In the genomic region with DNA sequence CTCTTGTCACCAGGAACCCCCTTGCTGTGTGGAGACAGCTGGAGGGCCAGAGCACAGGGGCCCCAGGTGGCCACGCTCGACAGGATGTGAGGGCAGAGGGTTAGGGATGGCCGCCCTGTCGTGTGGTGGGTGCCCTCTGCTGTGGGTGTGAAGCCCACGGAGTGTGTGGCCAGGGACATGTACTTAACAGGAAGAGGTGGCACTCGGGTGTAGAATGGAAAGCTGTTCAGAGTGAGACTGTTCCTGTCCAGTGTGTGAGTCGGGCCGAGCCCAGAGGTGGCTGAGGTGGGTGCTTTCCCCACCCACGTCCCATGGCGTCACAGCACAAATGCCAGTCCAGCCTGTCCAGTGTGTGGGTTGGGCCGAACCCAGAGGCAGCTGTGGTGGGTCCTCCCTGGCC, we compare ENCODE assay signal across 14 cellular contexts. TPM values are rescaled to one million over a fixed set of nuclear protein-coding genes. Genes with fewer than 3 reads are reported as not detected.
DNase-seq lines count a peak whose midpoint lies in the region; ATAC-seq and TF ChIP-seq lines count a peak whose summit lies in the region.
"Had no signal": no experiment of that assay in that cellular context is flagged by ENCODE, and none has a peak within 500 bp of the region (broad histone marks: within the 10 kb centered on the region; RNA-seq: fewer than 3 reads in every experiment).

No MANE protein-coding gene starts in this region.

- peak overlapping the region; percentile 46 for H3K4me3 ChIP-seq in trophoblast cell (ENCODE audit: low read depth, low read length)
- H3K4me3 ChIP-seq in adrenal gland, result no peak overlapping the region
- H3K4me3 ChIP-seq: A549, GM23248 had no signal

- no peak overlapping the region for H2BK5ac ChIP-seq in trophoblast cell (ENCODE audit: low read depth, low read length, poor library complexity)

- H3K36me3 Mint-ChIP-seq in activated B cell treated with CpG ODN at 0.5 μM for 24 hours (ENCODE audit: low read depth) (peaks cover 1% of the 10 kb centered on the region), immature natural killer cell (peaks cover 0 to 5% (median 0%) of the 10 kb centered on the region in 3 donors)

- H3K27me3 ChIP-seq in trophoblast cell (ENCODE audit: insufficient read depth, low read length) (no peaks in the 10 kb centered on the region), adrenal gland (no peaks in the 10 kb centered on the region)

- WGBS in trophoblast cell (ENCODE audit: extremely low coverage, insufficient coverage, insufficient read length), result no CpG with 5 or more reads among the region's 11 CpGs
- WGBS in adrenal gland, 4 donors, result 82 to 91% (median 89%) methylated on average over 9 to 11 of the region's 11 CpGs

- H3K27me3 Mint-ChIP-seq in activated B cell treated with CpG ODN at 0.5 μM for 24 hours (no peaks in the 10 kb centered on the region), immature natural killer cell (ENCODE audit: low read depth in 3 of 3) (peaks cover 4 to 19% (median 6%) of the 10 kb centered on the region in 3 donors)
- H3K27me3 Mint-ChIP-seq: IgD-negative memory B cell had no signal

- peaks cover 0 to 3% of the 10 kb centered on the region in 2 experiments for H3K36me3 ChIP-seq in trophoblast cell (ENCODE audit: control insufficient read depth in 1 of 2, insufficient read depth in 2 of 2, low read length in 2 of 2)
- no peaks in the 10 kb centered on the region for H3K36me3 ChIP-seq in adrenal gland (replicated peaks in 1 of 2)

- no peak overlapping the region for H4K12ac ChIP-seq in trophoblast cell (ENCODE audit: low read depth, low read length)

- no peak overlapping the region for H3K27ac ChIP-seq in trophoblast cell (ENCODE audit: low read depth, low read length)
- no peak overlapping the region for H3K27ac ChIP-seq in adrenal gland
- H3K27ac ChIP-seq: A549, GM23248 had no signal

- intact Hi-C loops in activated B cell treated with CpG ODN at 0.5 μM for 24 hours (cut with micrococcal nuclease), result no loop called here
- intact Hi-C loops in adrenal gland (cut with DNase I), result no loop called here

- no peak overlapping the region for H4K91ac ChIP-seq in trophoblast cell (ENCODE audit: low read depth, low read length)

- peaks cover 12% of the 10 kb centered on the region for H3K9me3 Mint-ChIP-seq in activated B cell treated with CpG ODN at 0.5 μM for 24 hours
- peaks cover 0 to 2% (median 0%) of the 10 kb centered on the region in 6 donors for H3K9me3 Mint-ChIP-seq in immature natural killer cell
- H3K9me3 Mint-ChIP-seq: CD8-positive, alpha-beta memory T cell had no signal

- H2BK120ac ChIP-seq in trophoblast cell (ENCODE audit: insufficient read depth, low read length, poor library complexity), result no peak overlapping the region

- no peak overlapping the region for H4K8ac ChIP-seq in trophoblast cell (ENCODE audit: low read depth, low read length)

- H3K14ac ChIP-seq in trophoblast cell (ENCODE audit: low read length), result no peak overlapping the region

- H3K79me2 ChIP-seq in trophoblast cell (ENCODE audit: control insufficient read depth, insufficient read depth, low read length, poor library complexity), result no peaks in the 10 kb centered on the region

- no peak for TF ChIP-seq POLR2A in adrenal gland (IDR thresholded peaks at IDR 0.05)

- H3K23ac ChIP-seq in trophoblast cell (ENCODE audit: low read length), result no peak overlapping the region

- H3K4me1 ChIP-seq in trophoblast cell (ENCODE audit: control insufficient read depth in 1 of 2, insufficient read depth in 2 of 2, low read length in 2 of 2) (no peaks in the 10 kb centered on the region), adrenal gland (replicated peaks in 1 of 2) (no peaks in the 10 kb centered on the region)
- H3K4me1 ChIP-seq: A549, Caco-2 had no signal

- H2AK5ac ChIP-seq in trophoblast cell (ENCODE audit: low read length), result no peak overlapping the region

- H3K4me1 Mint-ChIP-seq in activated B cell treated with CpG ODN at 0.5 μM for 24 hours (no peaks in the 10 kb centered on the region), immature natural killer cell (peaks cover 31 to 33% of the 10 kb centered on the region in 2 donors)
- H3K4me1 Mint-ChIP-seq: IgD-negative memory B cell had no signal

- no peak overlapping the region for H2BK12ac ChIP-seq in trophoblast cell (ENCODE audit: low read length)

- no peak overlapping the region for H2AFZ ChIP-seq in trophoblast cell (ENCODE audit: insufficient read depth, low read length, poor library complexity)
- H2AFZ ChIP-seq: GM23248 had no signal

- CTCF ChIA-PET in activated B cell treated with CpG ODN at 0.5 μM for 24 hours (lab: Charles Lee), result no interaction called here

- peak overlapping the region; percentile 5 for H3K27ac Mint-ChIP-seq in activated B cell treated with CpG ODN at 0.5 μM for 24 hours
- H3K27ac Mint-ChIP-seq in immature natural killer cell, result peak overlapping the region; percentile 75 to 86 (median 82)

- H3K9me3 ChIP-seq in trophoblast cell (ENCODE audit: insufficient read depth, low read depth, low read length) (peaks cover 37% of the 10 kb centered on the region), adrenal gland (replicated peaks in 1 of 3) (no peaks in the 10 kb centered on the region)

- H3K18ac ChIP-seq in trophoblast cell (ENCODE audit: low read length), result no peak overlapping the region

- H3K79me1 ChIP-seq in trophoblast cell (ENCODE audit: low read length), result no peaks in the 10 kb centered on the region

- POLR2A ChIA-PET in activated B cell treated with CpG ODN at 0.5 μM for 24 hours (lab: Charles Lee), result no interaction called here

- H3K4me2 ChIP-seq in trophoblast cell (ENCODE audit: low read length), result no peak overlapping the region
- H3K4me2 ChIP-seq: A549 had no signal

- no peak overlapping the region for H3K4me3 Mint-ChIP-seq in activated B cell treated with CpG ODN at 0.5 μM for 24 hours
- H3K4me3 Mint-ChIP-seq in immature natural killer cell, result peak overlapping the region in 4 of 5 donors; percentile 21 to 53 (median 53)
- H3K4me3 Mint-ChIP-seq: CD8-positive, alpha-beta memory T cell; IgD-negative memory B cell had no signal

- TF ChIP-seq CTCF in activated B cell treated with CpG ODN at 0.5 μM for 24 hours (IDR thresholded peaks at IDR 0.05) (no peak), adrenal gland (IDR thresholded peaks at IDR 0.05) (no peak)

- no peak for ATAC-seq in activated B cell treated with CpG ODN at 0.5 μM for 24 hours (ENCODE audit: low read depth)
- ATAC-seq in HG03108 (IDR thresholded peaks at IDR 0.05; ENCODE audit: unreplicated experiment), result no peak
- ATAC-seq: A549, HCT116 had no signal

- H3K4ac ChIP-seq in trophoblast cell (ENCODE audit: low read depth, low read length), result no peak overlapping the region

- no peak for DNase-seq in activated B cell treated with CpG ODN at 0.5 μM for 24 hours
- peak; percentile 49 to 61 (median 53) for DNase-seq in immature natural killer cell
- no peak for DNase-seq in trophoblast cell
- DNase-seq in adrenal gland, result no peak
- no peak for DNase-seq in GDM1 (lab: John Stamatoyannopoulos, UW)
- DNase-seq: Caco-2; CD8-positive, alpha-beta memory T cell; DND-41; GF-D8; GM23248 had no signal

- H3K9ac ChIP-seq in trophoblast cell (ENCODE audit: low read length), result no peak overlapping the region
- H3K9ac ChIP-seq: GM23248 had no signal

RNA-seq across cellular contexts. Expression of a gene that starts 47.1 kb away (rescaled TPM):
- total RNA-seq in activated B cell treated with CpG ODN at 0.5 μM for 24 hours, result 50.3 and 58.7 TPM in 2 replicates
- polyA plus RNA-seq in immature natural killer cell, result under 1 TPM in 2 of 3 donors, not detected in 1; 0.54 to 0.63 TPM
- 64.1 and 68.4 TPM in 2 replicates for polyA plus RNA-seq in trophoblast cell (2013)
- total RNA-seq in adrenal gland, result 10 to 100 TPM; 12.5 to 63.8 (median 26.9) TPM
- polyA plus RNA-seq in adrenal gland, result 10 to 100 TPM; 10.9 to 62.3 (median 41.9) TPM

Comparison
In these comparisons a context has a peak if more than half of its experiments do, and no peak if none do; other contexts are left out.
1. DNase-seq: peak in immature natural killer cell (3 of 3); none in activated B cell treated with CpG ODN at 0.5 μM for 24 hours (single experiment), trophoblast cell (0 of 2), adrenal gland (0 of 7) and GDM1 (single experiment).